19 cellular contexts compared by ENCODE assay signal in the genomic region with DNA sequence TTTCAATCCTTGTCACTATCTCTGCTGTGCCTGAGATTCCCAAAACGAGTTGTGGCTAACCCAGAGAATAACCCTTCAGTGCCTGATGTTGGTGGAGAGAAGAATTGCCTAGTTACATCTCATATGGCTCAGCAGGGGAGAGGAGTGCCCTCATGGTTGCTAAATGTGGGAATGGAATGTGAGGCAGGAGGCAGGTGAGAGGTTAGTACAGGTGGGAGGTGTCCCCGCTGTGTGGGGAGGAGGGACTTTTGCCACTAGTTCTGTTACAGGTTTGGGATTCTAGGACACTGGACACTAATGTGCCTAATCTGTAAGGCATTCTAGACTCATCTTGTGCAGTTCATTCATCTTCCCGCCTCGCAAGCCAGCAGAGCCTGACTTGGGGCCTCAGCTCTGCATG. TPM values are rescaled to one million over a fixed set of nuclear protein-coding genes. Genes with fewer than 3 reads are reported as not detected.
DNase-seq lines count a peak whose midpoint lies in the region; ATAC-seq and TF ChIP-seq lines count a peak whose summit lies in the region.
"Had no signal": no experiment of that assay in that cellular context is flagged by ENCODE, and none has a peak within 500 bp of the region (broad histone marks: within the 10 kb centered on the region; RNA-seq: fewer than 3 reads in every experiment).

No MANE protein-coding gene starts in this region.

- no peaks in the 10 kb centered on the region for H3F3A ChIP-seq in GM23338 (replicated peaks; ENCODE audit: low read depth)

- no peaks in the 10 kb centered on the region for H3K9me2 ChIP-seq in GM23338 (ENCODE audit: insufficient read depth)

- H3K27ac ChIP-seq in GM23338 (ENCODE audit: low read depth), result no peak overlapping the region
- H3K27ac ChIP-seq in endodermal cell (ENCODE audit: low read depth, low read length), result no peak overlapping the region
- no peak overlapping the region for H3K27ac ChIP-seq in CD4-positive, alpha-beta memory T cell (ENCODE audit: low read depth, low read length)
- H3K27ac ChIP-seq: upper lobe of left lung had no signal

- ATAC-seq in GM23338, result peak; percentile 97
- no peak for ATAC-seq in activated naive CD8-positive, alpha-beta T cell treated with anti-CD3 and anti-CD28 coated beads, Interleukin-2, amount 50 U/mL, for 24 hours

- H2AFZ ChIP-seq in GM23338, result no peak overlapping the region

- peaks cover 29% of the 10 kb centered on the region for H3K4me1 Mint-ChIP-seq in GM23338
- peaks cover 10% of the 10 kb centered on the region for H3K4me1 Mint-ChIP-seq in endodermal cell
- H3K4me1 Mint-ChIP-seq in nephron, result peaks cover 28% of the 10 kb centered on the region
- peaks cover 24 to 32% (median 29%) of the 10 kb centered on the region in 4 donors for H3K4me1 Mint-ChIP-seq in CD4-positive, alpha-beta memory T cell
- H3K4me1 Mint-ChIP-seq in activated naive CD8-positive, alpha-beta T cell treated with anti-CD3 and anti-CD28 coated beads, Interleukin-2, amount 50 U/mL, for 24 hours, result peaks cover 41% of the 10 kb centered on the region
- H3K4me1 Mint-ChIP-seq in T-helper 2 cell treated with Interferon-gamma antibody and Interleukin-4, amounts not matched to agents 5 μg/mL and 100 μg/mL, for 36 hours (ENCODE audit: low read depth), result peaks cover 17% of the 10 kb centered on the region

- no peak overlapping the region for H3K9ac ChIP-seq in endodermal cell (ENCODE audit: extremely low read depth, low read length, poor library complexity, severe bottlenecking)

- peaks cover 33% of the 10 kb centered on the region for H3K9me3 ChIP-seq in endodermal cell (ENCODE audit: control insufficient read depth, low read length)
- H3K9me3 ChIP-seq in CD4-positive, alpha-beta memory T cell (ENCODE audit: control insufficient read depth in 1 of 2, low read length in 2 of 2), result peaks cover 0 to 4% of the 10 kb centered on the region in 2 donors

- no peak overlapping the region for H3K4me3 Mint-ChIP-seq in GM23338
- H3K4me3 Mint-ChIP-seq in endodermal cell, result no peak overlapping the region
- H3K4me3 Mint-ChIP-seq in nephron, result no peak overlapping the region
- no peak overlapping the region for H3K4me3 Mint-ChIP-seq in CD4-positive, alpha-beta memory T cell
- no peak overlapping the region for H3K4me3 Mint-ChIP-seq in activated naive CD8-positive, alpha-beta T cell treated with anti-CD3 and anti-CD28 coated beads, Interleukin-2, amount 50 U/mL, for 24 hours
- H3K4me3 Mint-ChIP-seq in T-helper 2 cell treated with Interferon-gamma antibody and Interleukin-4, amounts not matched to agents 5 μg/mL and 100 μg/mL, for 36 hours, result no peak overlapping the region
- H3K4me3 Mint-ChIP-seq: activated naive CD4-positive, alpha-beta T cell treated with anti-CD3 and anti-CD28 coated beads for 36 hours had no signal

- peaks cover 70% of the 10 kb centered on the region for H3K79me2 ChIP-seq in GM23338 (replicated peaks; ENCODE audit: insufficient read depth)

- H3K4me3 ChIP-seq in GM23338, result no peak overlapping the region
- H3K4me3 ChIP-seq in endodermal cell (ENCODE audit: low read length), result no peak overlapping the region
- no peak overlapping the region for H3K4me3 ChIP-seq in CD4-positive, alpha-beta memory T cell (ENCODE audit: low read length in 2 of 2)
- H3K4me3 ChIP-seq: upper lobe of left lung had no signal

- H3K9me3 Mint-ChIP-seq in GM23338 (peaks cover 22% of the 10 kb centered on the region; the same call in 2 of the 3 replicates), endodermal cell (peaks cover 27% of the 10 kb centered on the region), nephron (peaks cover 29% of the 10 kb centered on the region)
- H3K9me3 Mint-ChIP-seq in CD4-positive, alpha-beta memory T cell, result peaks cover 0 to 12% (median 9%) of the 10 kb centered on the region in 8 donors
- peaks cover 7% of the 10 kb centered on the region for H3K9me3 Mint-ChIP-seq in activated naive CD8-positive, alpha-beta T cell treated with anti-CD3 and anti-CD28 coated beads, Interleukin-2, amount 50 U/mL, for 24 hours
- H3K9me3 Mint-ChIP-seq in T-helper 2 cell treated with Interferon-gamma antibody and Interleukin-4, amounts not matched to agents 5 μg/mL and 100 μg/mL, for 36 hours, result peaks cover 11% of the 10 kb centered on the region

- intact Hi-C loops in CD4-positive, alpha-beta memory T cell (cut with micrococcal nuclease), result no loop called here

- 89 to 92% methylated on average over 4 of the region's 4 CpGs for WGBS in endodermal cell (ENCODE audit: insufficient coverage in 1 of 2, insufficient read length in 1 of 2), 2 experiments

- H3K4me1 ChIP-seq in GM23338 (ENCODE audit: insufficient read depth) (peaks cover 9% of the 10 kb centered on the region), endodermal cell (ENCODE audit: control insufficient read depth, insufficient read depth, low read length) (no peaks in the 10 kb centered on the region)
- peaks cover 10% of the 10 kb centered on the region for H3K4me1 ChIP-seq in CD4-positive, alpha-beta memory T cell (ENCODE audit: insufficient read depth, low read length)

- H3K27me3 Mint-ChIP-seq in GM23338 (ENCODE audit: insufficient read depth, low read depth, poor library complexity) (peaks cover 2% of the 10 kb centered on the region), endodermal cell (ENCODE audit: insufficient read depth) (no peaks in the 10 kb centered on the region), nephron (ENCODE audit: low read depth) (no peaks in the 10 kb centered on the region)
- no peaks in the 10 kb centered on the region for H3K27me3 Mint-ChIP-seq in CD4-positive, alpha-beta memory T cell
- no peaks in the 10 kb centered on the region for H3K27me3 Mint-ChIP-seq in activated naive CD8-positive, alpha-beta T cell treated with anti-CD3 and anti-CD28 coated beads, Interleukin-2, amount 50 U/mL, for 24 hours
- no peaks in the 10 kb centered on the region for H3K27me3 Mint-ChIP-seq in T-helper 2 cell treated with Interferon-gamma antibody and Interleukin-4, amounts not matched to agents 5 μg/mL and 100 μg/mL, for 36 hours (ENCODE audit: low read depth)

- POLR2A ChIA-PET in CD4-positive, alpha-beta memory T cell (lab: Charles Lee; ENCODE audit: partially characterized antibody), result no interaction called here

- CTCF ChIA-PET in CD4-positive, alpha-beta memory T cell (lab: Charles Lee; ENCODE audit: partially characterized antibody), result interaction anchor here (1.0 kb wide), 1 partner anchor 107 kb away, joined by 3 read pairs; no protein-coding TSS in a partner anchor

- no peak overlapping the region for H3K27ac Mint-ChIP-seq in GM23338
- H3K27ac Mint-ChIP-seq in endodermal cell, result no peak overlapping the region
- peak overlapping the region; percentile 50 to 85 (median 54) for H3K27ac Mint-ChIP-seq in nephron
- peak overlapping the region in 2 of 7 donors; percentile 12 to 17 for H3K27ac Mint-ChIP-seq in CD4-positive, alpha-beta memory T cell
- H3K27ac Mint-ChIP-seq in activated naive CD8-positive, alpha-beta T cell treated with anti-CD3 and anti-CD28 coated beads, Interleukin-2, amount 50 U/mL, for 24 hours, result no peak overlapping the region
- H3K27ac Mint-ChIP-seq in T-helper 2 cell treated with Interferon-gamma antibody and Interleukin-4, amounts not matched to agents 5 μg/mL and 100 μg/mL, for 36 hours, result no peak overlapping the region
- H3K27ac Mint-ChIP-seq: activated naive CD4-positive, alpha-beta T cell treated with anti-CD3 and anti-CD28 coated beads for 36 hours had no signal

- H3K4me2 ChIP-seq in GM23338, result no peak overlapping the region; the same call in 1 of the 2 replicates

- no peak for TF ChIP-seq CTCF in GM23338 (conservative IDR thresholded peaks at IDR 0.05; ENCODE audit: low read depth in 2 of 2)
- TF ChIP-seq CTCF in endodermal cell (conservative IDR thresholded peaks at IDR 0.05), result no peak
- TF ChIP-seq CTCF in nephron (IDR thresholded peaks at IDR 0.05; ENCODE audit: unreplicated experiment in 3 of 3), result no peak

- peak; percentile 81 for DNase-seq in GM23338 (ENCODE audit: low spot score)
- DNase-seq in NCI-H2107 (lab: John Stamatoyannopoulos, UW), result peak; percentile 29
- DNase-seq in endodermal cell, result peak; percentile 76
- no peak for DNase-seq in CD4-positive, alpha-beta memory T cell
- DNase-seq in activated naive CD8-positive, alpha-beta T cell treated with anti-CD3 and anti-CD28 coated beads, Interleukin-2, amount 50 U/mL, for 24 hours, result no peak
- DNase-seq in T-helper 2 cell treated with Interferon-gamma antibody and Interleukin-4, amounts not matched to agents 5 μg/mL and 100 μg/mL, for 36 hours (ENCODE audit: low spot score), result no peak
- no peak for DNase-seq in foreskin melanocyte
- DNase-seq: activated CD4-positive, CD25-positive, alpha-beta regulatory T cell; activated naive CD4-positive, alpha-beta T cell treated with anti-CD3 and anti-CD28 coated beads for 36 hours; dermis blood vessel endothelial cell; DMS153; GOT3; hypothalamus; mesenchymal stem cell; nucleus accumbens; stimulated activated CD4-positive, alpha-beta T cell treated with anti-CD3 and anti-CD28 coated beads, Interleukin-4, amount 100 ng/mL, for 24 hours; SW 1271; upper lobe of left lung had no signal

- no peaks in the 10 kb centered on the region for H3K36me3 ChIP-seq in GM23338 (ENCODE audit: insufficient read depth)
- H3K36me3 ChIP-seq in endodermal cell (ENCODE audit: control insufficient read depth, insufficient read depth, low read length), result peaks cover 35% of the 10 kb centered on the region
- H3K36me3 ChIP-seq in CD4-positive, alpha-beta memory T cell (ENCODE audit: insufficient read depth, low read length), result no peaks in the 10 kb centered on the region
- H3K36me3 ChIP-seq: upper lobe of left lung had no signal

- H3K36me3 Mint-ChIP-seq in GM23338 (ENCODE audit: low read depth) (peaks cover 26% of the 10 kb centered on the region), endodermal cell (ENCODE audit: low read depth) (peaks cover 38% of the 10 kb centered on the region), nephron (ENCODE audit: low read depth) (peaks cover 77% of the 10 kb centered on the region)
- H3K36me3 Mint-ChIP-seq in CD4-positive, alpha-beta memory T cell, result peaks cover 17 to 37% of the 10 kb centered on the region in 2 donors
- peaks cover 16% of the 10 kb centered on the region for H3K36me3 Mint-ChIP-seq in activated naive CD8-positive, alpha-beta T cell treated with anti-CD3 and anti-CD28 coated beads, Interleukin-2, amount 50 U/mL, for 24 hours (ENCODE audit: low read depth)
- H3K36me3 Mint-ChIP-seq in T-helper 2 cell treated with Interferon-gamma antibody and Interleukin-4, amounts not matched to agents 5 μg/mL and 100 μg/mL, for 36 hours (ENCODE audit: low read depth), result peaks cover 7% of the 10 kb centered on the region

- H4K20me1 ChIP-seq in GM23338 (replicated peaks; ENCODE audit: insufficient read depth), result peaks cover 4% of the 10 kb centered on the region

- H3K27me3 ChIP-seq in GM23338 (ENCODE audit: insufficient read depth) (no peaks in the 10 kb centered on the region), endodermal cell (ENCODE audit: control insufficient read depth, insufficient read depth, low read length, poor library complexity, severe bottlenecking) (no peaks in the 10 kb centered on the region)
- H3K27me3 ChIP-seq in CD4-positive, alpha-beta memory T cell (ENCODE audit: insufficient read depth, low read length), result no peaks in the 10 kb centered on the region
- H3K27me3 ChIP-seq: upper lobe of left lung had no signal

RNA-seq across cellular contexts. Expression of gene TULP4, which starts 16.2 kb away (rescaled TPM):
- total RNA-seq in GM23338 (2014; rRNA removed; shearing (Covaris generic)), result 46.6 and 50.2 TPM in 2 replicates
- 29.6 and 31.2 TPM in 2 replicates for polyA plus RNA-seq in GM23338 (2016; fragmentation: Nextera tagmentation; extraction: Ambion mirVana)
- 100 to 1,000 TPM; 102 to 103 TPM for total RNA-seq in endodermal cell
- polyA plus RNA-seq in endodermal cell (2013, experiment 1 of 2), result 24.6 TPM
- polyA plus RNA-seq in endodermal cell (2013, experiment 2 of 2), result 26.8 TPM
- total RNA-seq in CD4-positive, alpha-beta memory T cell, result 10 to 100 TPM; 85.9 to 94.1 TPM
- 10 to 100 TPM; 14.8 to 41.2 TPM for polyA plus RNA-seq in CD4-positive, alpha-beta memory T cell

Comparison
In these comparisons a context has a peak if more than half of its experiments do, and no peak if none do; other contexts are left out.
1. DNase-seq: peak in GM23338 (single experiment), NCI-H2107 (single experiment) and endodermal cell (single experiment); none in CD4-positive, alpha-beta memory T cell (0 of 5), activated naive CD8-positive, alpha-beta T cell treated with anti-CD3 and anti-CD28 coated beads, Interleukin-2, amount 50 U/mL, for 24 hours (single experiment), T-helper 2 cell treated with Interferon-gamma antibody and Interleukin-4, amounts not matched to agents 5 μg/mL and 100 μg/mL, for 36 hours (single experiment) and foreskin melanocyte (single experiment).
2. H3K27ac Mint-ChIP-seq: peak in nephron (3 of 3); none in GM23338 (single experiment), endodermal cell (single experiment), activated naive CD8-positive, alpha-beta T cell treated with anti-CD3 and anti-CD28 coated beads, Interleukin-2, amount 50 U/mL, for 24 hours (single experiment) and T-helper 2 cell treated with Interferon-gamma antibody and Interleukin-4, amounts not matched to agents 5 μg/mL and 100 μg/mL, for 36 hours (single experiment).